In genomic region chr7:73786588-73786987, GRCh38 we compare ENCODE assay signal across 1 cellular context.
TF ChIP-seq lines count a peak whose summit lies in the region.

No MANE protein-coding gene starts in this region.

TF ChIP-seq in endothelial cell of umbilical vein, 7 proteins besides CTCF, POLR2A, EP300 and RAD21 (continued from another document):
- TF ChIP-seq EZH2 (IDR thresholded peaks at IDR 0.05; ENCODE audit: borderline replicate concordance, low read depth, low read length, severe bottlenecking) (no peak), MYC (IDR thresholded peaks at IDR 0.05; ENCODE audit: low read depth, low read length) (no peak), JUN (IDR thresholded peaks at IDR 0.05; ENCODE audit: borderline replicate concordance, insufficient read depth, insufficient read length, low read depth) (no peak), MAX (IDR thresholded peaks at IDR 0.05; ENCODE audit: insufficient read depth, insufficient read length) (no peak), POLR2AphosphoS5 (IDR thresholded peaks at IDR 0.05; ENCODE audit: insufficient read depth, low read depth, low read length) (no peak)
